In genomic region chr12:121738340-121738858, GRCh38 we compare ENCODE assay signal across 1 cellular context.
TF ChIP-seq lines count a peak whose summit lies in the region.

No MANE protein-coding gene starts in this region.

TF ChIP-seq in K562, 482 proteins besides CTCF, POLR2A, EP300 and RAD21 (continued from another document and continues in another):
- TF ChIP-seq CHD7 (IDR thresholded peaks at IDR 0.05; ENCODE audit: low read depth, low read length) (no peak), SAFB2 (IDR thresholded peaks at IDR 0.05; ENCODE audit: borderline replicate concordance, low read depth, low read length, severe bottlenecking) (no peak), NCOR1 (IDR thresholded peaks at IDR 0.05) (peak; percentile 92), DACH1 (IDR thresholded peaks at IDR 0.05; ENCODE audit: partially characterized antibody) (peak; percentile 70), HDAC6 (IDR thresholded peaks at IDR 0.05; ENCODE audit: low read depth, low read length) (no peak), ZNF586 (CRISPR knock-in tag; conservative IDR thresholded peaks at IDR 0.05) (no peak), NFIX (CRISPR knock-in tag; IDR thresholded peaks at IDR 0.05; ENCODE audit: low read depth) (no peak), KDM2B (CRISPR knock-in tag; IDR thresholded peaks at IDR 0.05) (no peak), BRF1 (IDR thresholded peaks at IDR 0.05; ENCODE audit: borderline replicate concordance, extremely low read depth, insufficient read length) (no peak), HOMEZ (CRISPR knock-in tag; IDR thresholded peaks at IDR 0.05) (no peak), RBM15 (IDR thresholded peaks at IDR 0.05; ENCODE audit: insufficient read depth, low read length) (no peak), SIRT6 (IDR thresholded peaks at IDR 0.05; ENCODE audit: low read depth, low read length) (no peak), ZNF780A (CRISPR knock-in tag; IDR thresholded peaks at IDR 0.05) (no peak), TBP (optimal IDR thresholded peaks at IDR 0.05; ENCODE audit: low read depth, low read length) (no peak), NRF1 (conservative IDR thresholded peaks at IDR 0.05 in 1 of 2, IDR thresholded peaks at IDR 0.05 in 1 of 2) (0 out of 4 replicates have a peak, but pooled peaks of 1 of the 2 experiments have one; percentile 23), HNRNPK (IDR thresholded peaks at IDR 0.05; ENCODE audit: low read depth, low read length, poor library complexity, severe bottlenecking) (no peak), ILF3 (IDR thresholded peaks at IDR 0.05; ENCODE audit: borderline replicate concordance) (no peak), NELFE (IDR thresholded peaks at IDR 0.05; ENCODE audit: insufficient read depth, insufficient read length) (no peak), ZC3H11A (IDR thresholded peaks at IDR 0.05; ENCODE audit: low read depth, low read length) (no peak), CTCFL (IDR thresholded peaks at IDR 0.05; ENCODE audit: borderline replicate concordance, insufficient read depth, low read depth, low read length, poor library complexity, severe bottlenecking) (no peak), NFIC (IDR thresholded peaks at IDR 0.05) (peak; percentile 86), BRCA1 (IDR thresholded peaks at IDR 0.05) (no peak), BRCA1 (CRISPR knock-in tag; IDR thresholded peaks at IDR 0.05) (no peak), ZFP91 (CRISPR knock-in tag; IDR thresholded peaks at IDR 0.05) (no peak), MBD2 (IDR thresholded peaks at IDR 0.05; ENCODE audit: borderline replicate concordance, low read depth) (peak; percentile 38), TEAD4 (IDR thresholded peaks at IDR 0.05; ENCODE audit: low read length) (peak; percentile 96), TEAD4 (CRISPR knock-in tag; IDR thresholded peaks at IDR 0.05; ENCODE audit: borderline replicate concordance) (no peak), IRF9 (tag; IDR thresholded peaks at IDR 0.05) (peak; percentile 95), DMBX1 (CRISPR knock-in tag; IDR thresholded peaks at IDR 0.05; ENCODE audit: borderline replicate concordance) (peak; percentile 94), MAZ (CRISPR knock-in tag; conservative IDR thresholded peaks at IDR 0.05 in 1 of 2, IDR thresholded peaks at IDR 0.05 in 1 of 2) (peak; percentile 32 to 75; a peak in 2 of 4 replicates), XRCC4 (IDR thresholded peaks at IDR 0.05; ENCODE audit: extremely low read depth, insufficient read depth, insufficient read length) (no peak), ZNF584 (CRISPR knock-in tag; IDR thresholded peaks at IDR 0.05; ENCODE audit: low read depth) (peak; percentile 82), ZNF398 (CRISPR knock-in tag; IDR thresholded peaks at IDR 0.05) (no peak), BCL6 (CRISPR knock-in tag; IDR thresholded peaks at IDR 0.05) (no peak), STAT6 (CRISPR knock-in tag; IDR thresholded peaks at IDR 0.05) (no peak), MXD1 (CRISPR knock-in tag; IDR thresholded peaks at IDR 0.05; ENCODE audit: borderline replicate concordance, poor library complexity, severe bottlenecking) (peak; percentile 33), ZNF507 (tag; conservative IDR thresholded peaks at IDR 0.05) (no peak), HDAC2 (IDR thresholded peaks at IDR 0.05) (no peak; the same call in none of the 2 replicates), ZKSCAN8 (CRISPR knock-in tag; IDR thresholded peaks at IDR 0.05) (peak; percentile 60; the same call in 1 of the 2 replicates)
